1 cellular context compared by ENCODE assay signal in genomic region chr1:224262373-224263054, GRCh38.
TF ChIP-seq lines count a peak whose summit lies in the region.

No MANE protein-coding gene starts in this region.

TF ChIP-seq in K562, 482 proteins besides CTCF, POLR2A, EP300 and RAD21 (continued from another document and continues in another):
- TF ChIP-seq ZNF318 (IDR thresholded peaks at IDR 0.05; ENCODE audit: borderline replicate concordance in 1 of 2, low read depth in 1 of 2) (peak in 1 of 2 experiments; percentile 82; a peak in 2 of 4 replicates), RBM25 (IDR thresholded peaks at IDR 0.05; ENCODE audit: low read depth, low read length, severe bottlenecking) (no peak), NBN (IDR thresholded peaks at IDR 0.05; ENCODE audit: low read depth) (peak; percentile 71), PHF21A (IDR thresholded peaks at IDR 0.05; ENCODE audit: borderline replicate concordance, low read depth) (0 out of 2 replicates have a peak, but pooled peaks have one; percentile 42), TGIF2 (CRISPR knock-in tag; IDR thresholded peaks at IDR 0.05) (no peak), SMARCA4 (IDR thresholded peaks at IDR 0.05) (peak; percentile 80), HIVEP1 (CRISPR knock-in tag; IDR thresholded peaks at IDR 0.05) (no peak), ARID1B (IDR thresholded peaks at IDR 0.05) (peak; percentile 83), KDM1A (IDR thresholded peaks at IDR 0.05) (peak; percentile 76 to 85), MXI1 (IDR thresholded peaks at IDR 0.05; ENCODE audit: low read depth, low read length) (no peak), MIER1 (IDR thresholded peaks at IDR 0.05; ENCODE audit: low read depth) (no peak), ATF2 (CRISPR knock-in tag; IDR thresholded peaks at IDR 0.05) (no peak), ZSCAN32 (CRISPR knock-in tag; IDR thresholded peaks at IDR 0.05) (no peak), SP2 (IDR thresholded peaks at IDR 0.05; ENCODE audit: extremely low read depth, low read depth, low read length, poor library complexity, severe bottlenecking) (no peak), ZNF57 (CRISPR knock-in tag; IDR thresholded peaks at IDR 0.05) (no peak), FOXA3 (CRISPR knock-in tag; conservative IDR thresholded peaks at IDR 0.05 in 1 of 2, IDR thresholded peaks at IDR 0.05 in 1 of 2) (peak; percentile 56 to 77; a peak in 3 of 4 replicates), ZNF431 (CRISPR knock-in tag; IDR thresholded peaks at IDR 0.05) (no peak), SMARCE1 (IDR thresholded peaks at IDR 0.05) (peak; percentile 81), CBFA2T3 (IDR thresholded peaks at IDR 0.05) (peak; percentile 71), TAF15 (IDR thresholded peaks at IDR 0.05; ENCODE audit: low read depth, low read length) (no peak), ZNF232 (CRISPR knock-in tag; IDR thresholded peaks at IDR 0.05) (no peak), TEAD4 (IDR thresholded peaks at IDR 0.05; ENCODE audit: low read length) (no peak), TEAD4 (CRISPR knock-in tag; IDR thresholded peaks at IDR 0.05; ENCODE audit: borderline replicate concordance) (no peak), GATAD2A (IDR thresholded peaks at IDR 0.05) (no peak), CHAMP1 (IDR thresholded peaks at IDR 0.05) (no peak)
- TF ChIP-seq, protein P1, sequence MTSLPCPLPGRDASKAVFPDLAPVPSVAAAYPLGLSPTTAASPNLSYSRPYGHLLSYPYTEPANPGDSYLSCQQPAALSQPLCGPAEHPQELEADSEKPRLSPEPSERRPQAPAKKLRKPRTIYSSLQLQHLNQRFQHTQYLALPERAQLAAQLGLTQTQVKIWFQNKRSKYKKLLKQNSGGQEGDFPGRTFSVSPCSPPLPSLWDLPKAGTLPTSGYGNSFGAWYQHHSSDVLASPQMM (CRISPR knock-in tag; IDR thresholded peaks at IDR 0.05), result no peak
- TF ChIP-seq, protein P2, sequence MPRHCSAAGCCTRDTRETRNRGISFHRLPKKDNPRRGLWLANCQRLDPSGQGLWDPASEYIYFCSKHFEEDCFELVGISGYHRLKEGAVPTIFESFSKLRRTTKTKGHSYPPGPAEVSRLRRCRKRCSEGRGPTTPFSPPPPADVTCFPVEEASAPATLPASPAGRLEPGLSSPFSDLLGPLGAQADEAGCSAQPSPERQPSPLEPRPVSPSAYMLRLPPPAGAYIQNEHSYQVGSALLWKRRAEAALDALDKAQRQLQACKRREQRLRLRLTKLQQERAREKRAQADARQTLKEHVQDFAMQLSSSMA (CRISPR knock-in tag; IDR thresholded peaks at IDR 0.05), result no peak
- TF ChIP-seq, protein P3, sequence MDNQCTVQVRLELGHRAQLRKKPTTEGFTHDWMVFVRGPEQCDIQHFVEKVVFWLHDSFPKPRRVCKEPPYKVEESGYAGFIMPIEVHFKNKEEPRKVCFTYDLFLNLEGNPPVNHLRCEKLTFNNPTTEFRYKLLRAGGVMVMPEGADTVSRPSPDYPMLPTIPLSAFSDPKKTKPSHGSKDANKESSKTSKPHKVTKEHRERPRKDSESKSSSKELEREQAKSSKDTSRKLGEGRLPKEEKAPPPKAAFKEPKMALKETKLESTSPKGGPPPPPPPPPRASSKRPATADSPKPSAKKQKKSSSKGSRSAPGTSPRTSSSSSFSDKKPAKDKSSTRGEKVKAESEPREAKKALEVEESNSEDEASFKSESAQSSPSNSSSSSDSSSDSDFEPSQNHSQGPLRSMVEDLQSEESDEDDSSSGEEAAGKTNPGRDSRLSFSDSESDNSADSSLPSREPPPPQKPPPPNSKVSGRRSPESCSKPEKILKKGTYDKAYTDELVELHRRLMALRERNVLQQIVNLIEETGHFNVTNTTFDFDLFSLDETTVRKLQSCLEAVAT (IDR thresholded peaks at IDR 0.05), result peak in 1 of 2 experiments; percentile 66; a peak in 1 of 4 replicates
- TF ChIP-seq, protein P4, sequence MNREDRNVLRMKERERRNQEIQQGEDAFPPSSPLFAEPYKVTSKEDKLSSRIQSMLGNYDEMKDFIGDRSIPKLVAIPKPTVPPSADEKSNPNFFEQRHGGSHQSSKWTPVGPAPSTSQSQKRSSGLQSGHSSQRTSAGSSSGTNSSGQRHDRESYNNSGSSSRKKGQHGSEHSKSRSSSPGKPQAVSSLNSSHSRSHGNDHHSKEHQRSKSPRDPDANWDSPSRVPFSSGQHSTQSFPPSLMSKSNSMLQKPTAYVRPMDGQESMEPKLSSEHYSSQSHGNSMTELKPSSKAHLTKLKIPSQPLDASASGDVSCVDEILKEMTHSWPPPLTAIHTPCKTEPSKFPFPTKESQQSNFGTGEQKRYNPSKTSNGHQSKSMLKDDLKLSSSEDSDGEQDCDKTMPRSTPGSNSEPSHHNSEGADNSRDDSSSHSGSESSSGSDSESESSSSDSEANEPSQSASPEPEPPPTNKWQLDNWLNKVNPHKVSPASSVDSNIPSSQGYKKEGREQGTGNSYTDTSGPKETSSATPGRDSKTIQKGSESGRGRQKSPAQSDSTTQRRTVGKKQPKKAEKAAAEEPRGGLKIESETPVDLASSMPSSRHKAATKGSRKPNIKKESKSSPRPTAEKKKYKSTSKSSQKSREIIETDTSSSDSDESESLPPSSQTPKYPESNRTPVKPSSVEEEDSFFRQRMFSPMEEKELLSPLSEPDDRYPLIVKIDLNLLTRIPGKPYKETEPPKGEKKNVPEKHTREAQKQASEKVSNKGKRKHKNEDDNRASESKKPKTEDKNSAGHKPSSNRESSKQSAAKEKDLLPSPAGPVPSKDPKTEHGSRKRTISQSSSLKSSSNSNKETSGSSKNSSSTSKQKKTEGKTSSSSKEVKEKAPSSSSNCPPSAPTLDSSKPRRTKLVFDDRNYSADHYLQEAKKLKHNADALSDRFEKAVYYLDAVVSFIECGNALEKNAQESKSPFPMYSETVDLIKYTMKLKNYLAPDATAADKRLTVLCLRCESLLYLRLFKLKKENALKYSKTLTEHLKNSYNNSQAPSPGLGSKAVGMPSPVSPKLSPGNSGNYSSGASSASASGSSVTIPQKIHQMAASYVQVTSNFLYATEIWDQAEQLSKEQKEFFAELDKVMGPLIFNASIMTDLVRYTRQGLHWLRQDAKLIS (CRISPR knock-in tag; IDR thresholded peaks at IDR 0.05), result no peak
- TF ChIP-seq, protein P5, sequence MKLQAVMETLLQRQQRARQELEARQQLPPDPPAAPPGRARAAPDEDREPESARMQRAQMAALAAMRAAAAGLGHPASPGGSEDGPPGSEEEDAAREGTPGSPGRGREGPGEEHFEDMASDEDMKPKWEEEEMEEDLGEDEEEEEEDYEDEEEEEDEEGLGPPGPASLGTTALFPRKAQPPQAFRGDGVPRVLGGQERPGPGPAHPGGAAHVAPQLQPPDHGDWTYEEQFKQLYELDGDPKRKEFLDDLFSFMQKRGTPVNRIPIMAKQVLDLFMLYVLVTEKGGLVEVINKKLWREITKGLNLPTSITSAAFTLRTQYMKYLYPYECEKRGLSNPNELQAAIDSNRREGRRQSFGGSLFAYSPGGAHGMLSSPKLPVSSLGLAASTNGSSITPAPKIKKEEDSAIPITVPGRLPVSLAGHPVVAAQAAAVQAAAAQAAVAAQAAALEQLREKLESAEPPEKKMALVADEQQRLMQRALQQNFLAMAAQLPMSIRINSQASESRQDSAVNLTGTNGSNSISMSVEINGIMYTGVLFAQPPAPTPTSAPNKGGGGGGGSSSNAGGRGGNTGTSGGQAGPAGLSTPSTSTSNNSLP (IDR thresholded peaks at IDR 0.05; ENCODE audit: borderline replicate concordance, low read depth, low read length), result no peak
